In the genomic region with DNA sequence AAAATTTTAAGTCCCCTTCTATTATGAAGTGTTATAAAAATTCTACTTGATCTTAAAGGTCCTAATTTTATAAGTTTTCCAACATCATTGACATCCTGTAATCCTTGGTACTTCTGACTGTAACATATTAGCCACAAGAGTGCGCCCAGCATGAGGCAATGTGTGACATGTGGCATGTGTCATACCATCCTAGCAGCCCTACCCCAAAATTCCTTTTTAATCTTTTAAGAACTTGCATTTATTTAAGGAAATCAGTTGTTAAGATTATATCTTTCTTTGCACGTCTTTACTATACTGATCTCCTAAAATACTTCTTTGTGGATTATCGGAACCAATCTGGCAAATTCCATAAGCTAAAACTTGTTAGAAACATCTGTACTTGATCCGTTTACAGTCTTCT, we compare ENCODE assay signal across 20 cellular contexts.
A peak's percentile ranks its signal among the peaks of the same experiment; 100 is the strongest.
DNase-seq lines count a peak whose midpoint lies in the region; ATAC-seq and TF ChIP-seq lines count a peak whose summit lies in the region.
"Had no signal": no experiment of that assay in that cellular context is flagged by ENCODE, and none has a peak within 500 bp of the region (broad histone marks: within the 10 kb centered on the region; RNA-seq: fewer than 3 reads in every experiment).

No MANE protein-coding gene starts in this region.

- H2AFZ ChIP-seq in PC-3 (ENCODE audit: low read length) (no peak overlapping the region), hepatocyte (no peak overlapping the region)

- no peak for TF ChIP-seq POLR2A in uterus (IDR thresholded peaks at IDR 0.05)

- intact Hi-C loops in A673 (cut with micrococcal nuclease; ENCODE audit: unreplicated experiment), result no loop called here
- intact Hi-C loops in PC-3 (cut with micrococcal nuclease), result no loop called here
- intact Hi-C loops in uterus (cut with DNase I; ENCODE audit: low total_unique reads), result no loop called here

- H3K9me2 ChIP-seq in PC-3 (replicated peaks; ENCODE audit: low read length), result no peaks in the 10 kb centered on the region
- no peaks in the 10 kb centered on the region for H3K9me2 ChIP-seq in hepatocyte (replicated peaks; ENCODE audit: insufficient read depth)
- H3K9me2 ChIP-seq: SK-N-SH had no signal

- 53% methylated on average over 4 of the region's 4 CpGs for WGBS in hepatocyte (ENCODE audit: low lambda C conversion rate, missing lambda C conversion rate)

- BruUV-seq in A673 (replicated peaks; lab: Mats Ljungman, UMichigan), result no TSS peak
- BruUV-seq in PC-3 (replicated peaks; lab: Mats Ljungman, UMichigan), result no TSS peak

- peaks cover 5% of the 10 kb centered on the region for H3K4me1 ChIP-seq in A673 (ENCODE audit: insufficient read depth, low read length, poor library complexity, severe bottlenecking)
- peaks cover 16% of the 10 kb centered on the region for H3K4me1 ChIP-seq in PC-3 (ENCODE audit: insufficient read depth, low read length)
- H3K4me1 ChIP-seq in hepatocyte (ENCODE audit: insufficient read depth), result no peaks in the 10 kb centered on the region
- peaks cover 0 to 13% of the 10 kb centered on the region in 2 donors for H3K4me1 ChIP-seq in uterus

- peak; percentile 56 for DNase-seq in A673 (ENCODE audit: low spot score)
- no peak for DNase-seq in GM10248 (ENCODE audit: extremely low spot score)
- DNase-seq in PC-3, result peak; percentile 17
- no peak for DNase-seq in hepatocyte (ENCODE audit: low spot score)
- no peak for DNase-seq in NCI-H1105 (lab: John Stamatoyannopoulos, UW)
- DNase-seq in uterus, result no peak
- DNase-seq: ACHN; AML-193; CD4-positive, alpha-beta T cell; DMS79; H9; Kasumi-1; NCI-H1436 treated with DMSO at 0.1 percent for 48 hours; NCI-H2081; NCI-H2227 treated with DMSO at 0.1 percent for 48 hours; SHP77; SK-N-SH; T-cell had no signal

- H3K27ac ChIP-seq in A673 (ENCODE audit: low read depth, low read length, poor library complexity, severe bottlenecking) (no peak overlapping the region), PC-3 (ENCODE audit: low read length) (no peak overlapping the region), hepatocyte (no peak overlapping the region), uterus (no peak overlapping the region)

- H3K9me3 ChIP-seq in A673 (ENCODE audit: low read depth, low read length, poor library complexity, severe bottlenecking) (no peaks in the 10 kb centered on the region), PC-3 (ENCODE audit: low read length) (no peaks in the 10 kb centered on the region), hepatocyte (ENCODE audit: low read depth) (no peaks in the 10 kb centered on the region), uterus (no peaks in the 10 kb centered on the region)
- H3K9me3 ChIP-seq: SK-N-SH had no signal

- H3F3A ChIP-seq in PC-3 (ENCODE audit: low read length, unreplicated experiment), result no peaks in the 10 kb centered on the region

- POLR2A ChIA-PET in A673 (lab: Charles Lee; ENCODE audit: low non-redundant PET) (no interaction called here), GM10248 (lab: Yijun Ruan, JAX) (no interaction called here), PC-3 (lab: Charles Lee; ENCODE audit: unreplicated experiment) (no interaction called here)

- no peak overlapping the region for H3K4me3 ChIP-seq in A673 (ENCODE audit: low read depth, low read length, poor library complexity, severe bottlenecking)
- H3K4me3 ChIP-seq in PC-3 (ENCODE audit: low read length), result no peak overlapping the region
- no peak overlapping the region for H3K4me3 ChIP-seq in hepatocyte
- H3K4me3 ChIP-seq in uterus, result no peak overlapping the region

- no peak overlapping the region for H3K9ac ChIP-seq in PC-3 (ENCODE audit: low read length)
- H3K9ac ChIP-seq: SK-N-SH had no signal

- TF ChIP-seq CTCF in A673 (conservative IDR thresholded peaks at IDR 0.05; ENCODE audit: low read depth, low read length) (peak; percentile 41; the same call in 1 of the 2 replicates), GM10248 (IDR thresholded peaks at IDR 0.05; ENCODE audit: control extremely low read depth, extremely low read depth, low read depth, missing control alignments) (peak; percentile 9), PC-3 (conservative IDR thresholded peaks at IDR 0.05; ENCODE audit: low read depth, low read length) (peak; percentile 36), hepatocyte (IDR thresholded peaks at IDR 0.05; ENCODE audit: poor library complexity) (peak; percentile 4), uterus (IDR thresholded peaks at IDR 0.05) (no peak)

- no peaks in the 10 kb centered on the region for H3K36me3 ChIP-seq in A673 (ENCODE audit: insufficient read depth, low read length, poor library complexity, severe bottlenecking)
- no peaks in the 10 kb centered on the region for H3K36me3 ChIP-seq in PC-3 (ENCODE audit: low read depth, low read length)
- H3K36me3 ChIP-seq in hepatocyte (replicated peaks; ENCODE audit: insufficient read depth, low read depth), result no peaks in the 10 kb centered on the region
- H3K36me3 ChIP-seq in uterus, result no peaks in the 10 kb centered on the region

- no peak for ATAC-seq in PC-3
- ATAC-seq in HG03354 (IDR thresholded peaks at IDR 0.05; ENCODE audit: poor library complexity, severe bottlenecking, unreplicated experiment), result no peak
- ATAC-seq: Panc1, T-cell had no signal

- CTCF ChIA-PET in A673 (lab: Charles Lee) (no interaction called here), GM10248 (lab: Yijun Ruan, JAX) (interaction anchor here (0.8 kb wide), 1 partner anchor 11 kb away, joined by 3 read pairs; no protein-coding TSS in a partner anchor), PC-3 (lab: Charles Lee) (no interaction called here)

- H3K27me3 ChIP-seq in A673 (replicated peaks; ENCODE audit: insufficient read depth, low read depth, low read length, poor library complexity) (peaks cover 7% of the 10 kb centered on the region), PC-3 (ENCODE audit: low read length) (peaks cover 22% of the 10 kb centered on the region), hepatocyte (peaks cover 6% of the 10 kb centered on the region), uterus (no peaks in the 10 kb centered on the region)

- H4K20me1 ChIP-seq in PC-3 (ENCODE audit: low read length) (no peaks in the 10 kb centered on the region), hepatocyte (ENCODE audit: insufficient read depth, poor library complexity, severe bottlenecking) (no peaks in the 10 kb centered on the region)

- H3K79me2 ChIP-seq in PC-3 (ENCODE audit: low read length) (no peaks in the 10 kb centered on the region), hepatocyte (no peaks in the 10 kb centered on the region)

- H3K4me2 ChIP-seq in PC-3 (ENCODE audit: low read length), result no peak overlapping the region
- H3K4me2 ChIP-seq in hepatocyte, result no peak overlapping the region
- H3K4me2 ChIP-seq: SK-N-SH had no signal

Comparison
In these comparisons a context has a peak if more than half of its experiments do, and no peak if none do; other contexts are left out.
1. DNase-seq: peak in A673 (single experiment) and PC-3 (single experiment); none in GM10248 (single experiment), hepatocyte (single experiment), NCI-H1105 (single experiment) and uterus (0 of 2).
2. CTCF ChIP-seq: peak in A673 (single experiment), GM10248 (single experiment), PC-3 (single experiment) and hepatocyte (single experiment); none in uterus (0 of 4).